8 cellular contexts compared by ENCODE assay signal in the genomic region with DNA sequence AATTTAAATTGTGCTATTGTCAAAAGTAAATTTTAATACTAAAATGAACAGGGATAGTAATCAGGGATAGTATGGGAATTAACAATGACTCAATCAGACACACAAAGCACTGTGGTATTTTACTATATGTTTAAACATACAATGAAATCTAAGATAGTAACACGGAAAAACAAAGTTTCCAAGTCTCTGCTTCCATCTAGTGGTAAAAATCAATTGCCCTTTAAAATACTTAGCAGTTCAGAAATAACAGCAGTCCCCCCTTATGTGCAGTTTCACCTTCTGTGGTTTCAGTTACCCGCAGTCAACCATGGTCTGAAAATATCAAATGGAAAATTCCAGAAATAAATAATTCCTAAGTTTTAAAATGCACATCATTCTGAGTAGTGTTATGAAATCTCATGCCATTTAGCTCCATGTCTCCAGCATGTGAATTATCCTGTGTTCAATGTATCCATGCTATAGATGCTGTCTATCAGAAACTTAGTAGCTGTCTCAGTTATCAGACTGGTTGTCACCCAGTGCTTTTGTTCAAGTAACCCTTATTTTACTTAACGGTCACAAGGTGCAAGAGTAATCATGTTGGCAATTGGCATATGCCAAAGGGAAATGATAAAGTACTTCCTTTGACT. TPM values are rescaled to one million over a fixed set of nuclear protein-coding genes. Genes with fewer than 3 reads are reported as not detected.
DNase-seq lines count a peak whose midpoint lies in the region; ATAC-seq and TF ChIP-seq lines count a peak whose summit lies in the region.

No MANE protein-coding gene starts in this region.

- CTCF ChIA-PET in Calu3 (lab: Charles Lee): no interaction called here
- CTCF ChIA-PET in naive thymus-derived CD4-positive, alpha-beta T cell (lab: Charles Lee): interaction anchor here (0.6 to 1.4 kb wide), 6 partner anchors 14 to 1315 kb away, joined by 3 read pairs; no protein-coding TSS in a partner anchor

- no peak overlapping the region for H3K4me3 Mint-ChIP-seq in Calu3 (ENCODE audit: low read depth, unreplicated experiment)
- peak overlapping the region in 8 of 10 donors; percentile 15 to 85 (median 72) for H3K4me3 Mint-ChIP-seq in naive thymus-derived CD4-positive, alpha-beta T cell

- peak; percentile 12 for TF ChIP-seq CTCF in Calu3 (IDR thresholded peaks at IDR 0.05; ENCODE audit: unreplicated experiment)

- H3K4me1 Mint-ChIP-seq in Calu3 (ENCODE audit: low read depth, unreplicated experiment): no peaks in the 10 kb centered on the region
- peaks cover 12 to 27% (median 20%) of the 10 kb centered on the region in 7 donors for H3K4me1 Mint-ChIP-seq in naive thymus-derived CD4-positive, alpha-beta T cell

- intact Hi-C loops in Calu3 (cut with micrococcal nuclease; ENCODE audit: unreplicated experiment): no loop called here
- intact Hi-C loops in naive thymus-derived CD4-positive, alpha-beta T cell (cut with micrococcal nuclease): loop anchor here (1.0 to 5.0 kb wide), 8 partner anchors 252 to 1328 kb away; no protein-coding TSS in a partner anchor

- H3K36me3 Mint-ChIP-seq in Calu3 (ENCODE audit: insufficient read depth, unreplicated experiment): no peaks in the 10 kb centered on the region
- H3K36me3 Mint-ChIP-seq in naive thymus-derived CD4-positive, alpha-beta T cell: peaks cover 0 to 4% (median 0%) of the 10 kb centered on the region in 5 donors

- no peaks in the 10 kb centered on the region for H3K27me3 ChIP-seq in naive thymus-derived CD4-positive, alpha-beta T cell (ENCODE audit: control insufficient read depth in 2 of 2, insufficient read depth in 2 of 2, low read length in 2 of 2)

- POLR2A ChIA-PET in naive thymus-derived CD4-positive, alpha-beta T cell (lab: Charles Lee): interaction anchor here (0.7 kb wide), 1 partner anchor 1746 kb away, joined by 3 read pairs; no protein-coding TSS in a partner anchor

- no peaks in the 10 kb centered on the region for H3K27me3 Mint-ChIP-seq in Calu3 (ENCODE audit: unreplicated experiment)
- H3K27me3 Mint-ChIP-seq in naive thymus-derived CD4-positive, alpha-beta T cell: no peaks in the 10 kb centered on the region

- H3K27ac Mint-ChIP-seq in Calu3 (ENCODE audit: unreplicated experiment): no peak overlapping the region
- peak overlapping the region in 7 of 9 donors; percentile 7 to 87 (median 60) for H3K27ac Mint-ChIP-seq in naive thymus-derived CD4-positive, alpha-beta T cell

- peaks cover 0 to 8% of the 10 kb centered on the region in 2 donors for H3K4me1 ChIP-seq in naive thymus-derived CD4-positive, alpha-beta T cell (ENCODE audit: control insufficient read depth in 2 of 2, insufficient read depth in 2 of 2, low read length in 2 of 2)

- no peaks in the 10 kb centered on the region for H3K9me3 Mint-ChIP-seq in Calu3 (ENCODE audit: low read depth, unreplicated experiment)
- peaks cover 0 to 6% (median 0%) of the 10 kb centered on the region in 11 donors for H3K9me3 Mint-ChIP-seq in naive thymus-derived CD4-positive, alpha-beta T cell

- no peaks in the 10 kb centered on the region for H3K9me3 ChIP-seq in naive thymus-derived CD4-positive, alpha-beta T cell (ENCODE audit: control insufficient read depth in 2 of 3, low read length in 3 of 3)

- no peak for DNase-seq in Calu3
- peak; percentile 10 for DNase-seq in NCI-H2107 (lab: John Stamatoyannopoulos, UW)
- peak; percentile 24 for DNase-seq in amniotic epithelial cell (ENCODE audit: low read depth)
- peak in 6 of 9 donors; percentile 23 to 39 (median 27) for DNase-seq in naive thymus-derived CD4-positive, alpha-beta T cell
- DNase-seq in GM19238 (ENCODE audit: insufficient read length, low spot score): no peak
- no peak for DNase-seq in stimulated activated CD4-positive, alpha-beta T cell treated with anti-CD3 and anti-CD28 coated beads, Interleukin-1b, Interleukin-23, amount 100 ng/mL, for 48 hours

- no peaks in the 10 kb centered on the region for H3K36me3 ChIP-seq in naive thymus-derived CD4-positive, alpha-beta T cell (ENCODE audit: control insufficient read depth in 2 of 3, insufficient read depth in 3 of 3, low read length in 3 of 3)

- no peak overlapping the region for H3K4me3 ChIP-seq in naive thymus-derived CD4-positive, alpha-beta T cell (ENCODE audit: low read length)

- no peak overlapping the region for H3K27ac ChIP-seq in naive thymus-derived CD4-positive, alpha-beta T cell (ENCODE audit: low read depth, low read length)

- ATAC-seq in GM19452 (IDR thresholded peaks at IDR 0.05; ENCODE audit: unreplicated experiment) (peak; percentile 46), esophagus mucosa (no peak)
- ATAC-seq in naive thymus-derived CD4-positive, alpha-beta T cell: peak; percentile 72

- BruUV-seq in Calu3 (replicated peaks; lab: Mats Ljungman, UMichigan): no TSS peak

RNA-seq across cellular contexts. Expression of a gene that starts 58.5 kb away (rescaled TPM):
- 18.0 and 19.8 TPM in 2 replicates for total RNA-seq in Calu3 (2022)
- total RNA-seq in naive thymus-derived CD4-positive, alpha-beta T cell: 10 to 100 TPM; 12.5 to 31.3 (median 26.3) TPM
- 1 to 10 TPM; 1.9 to 4.3 TPM for polyA plus RNA-seq in naive thymus-derived CD4-positive, alpha-beta T cell
- 7.4 TPM for total RNA-seq in esophagus mucosa

Comparison
In these comparisons a context has a peak if more than half of its experiments do, and no peak if none do; other contexts are left out.
1. DNase-seq: peak in NCI-H2107 (single experiment), amniotic epithelial cell (single experiment) and naive thymus-derived CD4-positive, alpha-beta T cell (6 of 9); none in Calu3 (single experiment), GM19238 (single experiment) and stimulated activated CD4-positive, alpha-beta T cell treated with anti-CD3 and anti-CD28 coated beads, Interleukin-1b, Interleukin-23, amount 100 ng/mL, for 48 hours (single experiment).